Comparison of ENCODE assay signal across 21 cellular contexts in genomic region chr10:52703898-52704297, GRCh38.
DNase-seq lines count a peak whose midpoint lies in the region; ATAC-seq, FAIRE-seq and TF ChIP-seq lines count a peak whose summit lies in the region.
"Had no signal": no experiment of that assay in that cellular context is flagged by ENCODE, and none has a peak within 500 bp of the region (broad histone marks: within the 10 kb centered on the region; RNA-seq: fewer than 3 reads in every experiment).

No MANE protein-coding gene starts in this region.

- TF ChIP-seq EP300 in GM12878 (IDR thresholded peaks at IDR 0.05; ENCODE audit: borderline replicate concordance in 1 of 2, control insufficient read depth in 1 of 2, low read depth in 2 of 2, low read length in 2 of 2) = no peak

- peaks cover 4% of the 10 kb centered on the region; the same call in 1 of the 2 replicates for H3K9me2 ChIP-seq in PC-9 (ENCODE audit: insufficient read depth)

- TF ChIP-seq POLR2A in GM12878 (IDR thresholded peaks at IDR 0.05; ENCODE audit: low read depth, low read length) = no peak

- POLR2A ChIA-PET in PC-9 (lab: Charles Lee; ENCODE audit: unreplicated experiment) (no interaction called here), GM12878 (lab: Charles Lee) (no interaction called here)
- POLR2A ChIA-PET in naive thymus-derived CD4-positive, alpha-beta T cell (lab: Charles Lee) = no interaction called here

- H3K27ac ChIP-seq in PC-9 = peak overlapping the region; percentile 86
- H3K27ac ChIP-seq in GM12878 (ENCODE audit: control insufficient read depth, insufficient read depth) = no peak overlapping the region
- H3K27ac ChIP-seq in naive thymus-derived CD4-positive, alpha-beta T cell (ENCODE audit: low read depth, low read length) = no peak overlapping the region
- H3K27ac ChIP-seq: 22Rv1, hepatocyte, ovary, tibial nerve had no signal

- WGBS in GM12878 (ENCODE audit: insufficient coverage, insufficient replicate concordance, low lambda C conversion rate, missing lambda C conversion rate) = 24% methylated on average over 4 of the region's 4 CpGs

- peak; percentile 50 to 62 for DNase-seq in NOMO-1 (lab: John Stamatoyannopoulos, UW; ENCODE audit: unreplicated experiment in 2 of 2)
- DNase-seq in NOMO-1 treated with dmso at 0.1 percent for 144 hours (lab: John Stamatoyannopoulos, UW; ENCODE audit: unreplicated experiment) = no peak
- DNase-seq in PC-9 = peak in 1 of 2 experiments; percentile 64
- no peak for DNase-seq in GM12878 (ENCODE audit: low read depth, low spot score)
- no peak for DNase-seq in naive thymus-derived CD4-positive, alpha-beta T cell
- no peak for DNase-seq in NCI-H1930 (lab: John Stamatoyannopoulos, UW)
- DNase-seq: activated CD4-positive, alpha-beta T cell treated with anti-CD3 and anti-CD28 coated beads, Interleukin-2, amount 50 U/mL, for 48 hours; activated T-cell treated with anti-CD3 and anti-CD28 coated beads, Interleukin-2, amount 50 U/mL, for 24 hours; CD4-positive, CD25-positive, alpha-beta regulatory T cell; effector CD4-positive, alpha-beta T cell; left colon; NCI-H345; ovary had no signal

- no peak overlapping the region for H3K4me3 Mint-ChIP-seq in naive thymus-derived CD4-positive, alpha-beta T cell
- H3K4me3 Mint-ChIP-seq: activated T-cell treated with anti-CD3 and anti-CD28 coated beads, Interleukin-2, amount 50 U/mL, for 24 hours; CD4-positive, CD25-positive, alpha-beta regulatory T cell had no signal

- H4K20me1 ChIP-seq in PC-9 (ENCODE audit: insufficient read depth) = no peaks in the 10 kb centered on the region
- no peaks in the 10 kb centered on the region for H4K20me1 ChIP-seq in GM12878 (ENCODE audit: control insufficient read depth, insufficient read depth)

- H3K9me3 ChIP-seq in PC-9 (ENCODE audit: insufficient read depth, low read depth) (no peaks in the 10 kb centered on the region), GM12878 (replicated peaks; ENCODE audit: control insufficient read depth, insufficient read depth, low read length) (no peaks in the 10 kb centered on the region)
- H3K9me3 ChIP-seq in naive thymus-derived CD4-positive, alpha-beta T cell (ENCODE audit: control insufficient read depth in 2 of 3, low read length in 3 of 3) = no peaks in the 10 kb centered on the region
- H3K9me3 ChIP-seq: ovary, tibial nerve had no signal

- H3K27me3 ChIP-seq in PC-9 (ENCODE audit: insufficient read depth, low read depth) (no peaks in the 10 kb centered on the region), GM12878 (replicated peaks in 1 of 2; ENCODE audit: control insufficient read depth in 2 of 2, insufficient read depth in 2 of 2, low read length in 1 of 2) (no peaks in the 10 kb centered on the region)
- H3K27me3 ChIP-seq in naive thymus-derived CD4-positive, alpha-beta T cell (ENCODE audit: control insufficient read depth in 2 of 2, insufficient read depth in 2 of 2, low read length in 2 of 2) = no peaks in the 10 kb centered on the region
- H3K27me3 ChIP-seq: hepatocyte, ovary, tibial nerve had no signal

- no peaks in the 10 kb centered on the region for H3K36me3 Mint-ChIP-seq in naive thymus-derived CD4-positive, alpha-beta T cell
- H3K36me3 Mint-ChIP-seq: activated naive CD4-positive, alpha-beta T cell treated with anti-CD3 and anti-CD28 coated beads, Interleukin-2, amount 50 U/mL, for 72 hours; CD4-positive, CD25-positive, alpha-beta regulatory T cell had no signal

- BruUV-seq in PC-9 (replicated peaks; lab: Mats Ljungman, UMichigan) (no TSS peak), GM12878 (replicated peaks; lab: Mats Ljungman, UMichigan) (no TSS peak)

- no peak overlapping the region for H3K27ac Mint-ChIP-seq in naive thymus-derived CD4-positive, alpha-beta T cell
- H3K27ac Mint-ChIP-seq: activated naive CD4-positive, alpha-beta T cell treated with anti-CD3 and anti-CD28 coated beads, Interleukin-2, amount 50 U/mL, for 72 hours; activated T-cell treated with anti-CD3 and anti-CD28 coated beads, Interleukin-2, amount 50 U/mL, for 24 hours; CD4-positive, CD25-positive, alpha-beta regulatory T cell had no signal

- CTCF ChIA-PET in PC-9 (lab: Charles Lee) = no interaction called here
- CTCF ChIA-PET in GM12878 (lab: Yijun Ruan, JAX) = no interaction called here
- CTCF ChIA-PET in naive thymus-derived CD4-positive, alpha-beta T cell (lab: Charles Lee) = no interaction called here

- no peak for FAIRE-seq in GM12878 (lab: Jason Lieb, UNC)
- FAIRE-seq: bronchial epithelial cell, TTC549 had no signal

- peaks cover 0 to 4% (median 0%) of the 10 kb centered on the region in 11 donors for H3K9me3 Mint-ChIP-seq in naive thymus-derived CD4-positive, alpha-beta T cell
- H3K9me3 Mint-ChIP-seq: activated naive CD4-positive, alpha-beta T cell treated with anti-CD3 and anti-CD28 coated beads, Interleukin-2, amount 50 U/mL, for 72 hours had no signal

- no peaks in the 10 kb centered on the region for H3K27me3 Mint-ChIP-seq in naive thymus-derived CD4-positive, alpha-beta T cell
- H3K27me3 Mint-ChIP-seq: activated T-cell treated with anti-CD3 and anti-CD28 coated beads, Interleukin-2, amount 50 U/mL, for 24 hours; CD4-positive, CD25-positive, alpha-beta regulatory T cell had no signal

- TF ChIP-seq RAD21 in GM12878 (IDR thresholded peaks at IDR 0.05; ENCODE audit: insufficient read depth, low read depth, low read length) = no peak

- H3K36me3 ChIP-seq in PC-9 (ENCODE audit: low read depth) (no peaks in the 10 kb centered on the region), GM12878 (ENCODE audit: control insufficient read depth in 2 of 2, insufficient read depth in 2 of 2, low read length in 1 of 2) (no peaks in the 10 kb centered on the region)
- H3K36me3 ChIP-seq in naive thymus-derived CD4-positive, alpha-beta T cell (ENCODE audit: control insufficient read depth in 2 of 3, insufficient read depth in 3 of 3, low read length in 3 of 3) = no peaks in the 10 kb centered on the region
- H3K36me3 ChIP-seq: ovary, tibial nerve had no signal

- no peak for ATAC-seq in GM12878
- no peak for ATAC-seq in HG03039 (IDR thresholded peaks at IDR 0.05; ENCODE audit: unreplicated experiment)
- no peak for ATAC-seq in naive thymus-derived CD4-positive, alpha-beta T cell
- ATAC-seq in GM21717 (IDR thresholded peaks at IDR 0.05; ENCODE audit: unreplicated experiment) = no peak
- ATAC-seq: activated naive CD4-positive, alpha-beta T cell treated with anti-CD3 and anti-CD28 coated beads, Interleukin-2, amount 50 U/mL, for 72 hours; left colon had no signal

- H3K4me2 ChIP-seq in PC-9 = peak overlapping the region; percentile 75
- no peak overlapping the region for H3K4me2 ChIP-seq in GM12878 (ENCODE audit: control insufficient read depth, insufficient read depth)
- H3K4me2 ChIP-seq: hepatocyte had no signal

- H3F3A ChIP-seq in PC-9 (ENCODE audit: insufficient read depth, low read depth) = peaks cover 17% of the 10 kb centered on the region

- TF ChIP-seq CTCF in PC-9 (conservative IDR thresholded peaks at IDR 0.05) (no peak), GM12878 (IDR thresholded peaks at IDR 0.05 in 2 of 3, conservative IDR thresholded peaks at IDR 0.05 in 1 of 3; ENCODE audit: control insufficient read depth in 2 of 3, extremely low read depth in 1 of 3, insufficient read depth in 1 of 3, low read depth in 3 of 3, low read length in 3 of 3) (no peak)

- intact Hi-C loops in PC-9 (cut with micrococcal nuclease; ENCODE audit: unreplicated experiment) = no loop called here
- intact Hi-C loops in GM12878 (cut with micrococcal nuclease; ENCODE audit: unreplicated experiment) = no loop called here
- intact Hi-C loops in naive thymus-derived CD4-positive, alpha-beta T cell (cut with micrococcal nuclease) = no loop called here

- SMC1A ChIA-PET in GM12878 (lab: Charles Lee; ENCODE audit: uncharacterized antibody, unreplicated experiment) = no interaction called here

- in situ Hi-C loops in GM12878 (cut with MboI) = no loop called here

- H3K4me1 ChIP-seq in PC-9 (replicated peaks; ENCODE audit: insufficient read depth) (peaks cover 19% of the 10 kb centered on the region), GM12878 (ENCODE audit: control insufficient read depth, insufficient read depth, low read length) (no peaks in the 10 kb centered on the region)
- no peaks in the 10 kb centered on the region for H3K4me1 ChIP-seq in naive thymus-derived CD4-positive, alpha-beta T cell (ENCODE audit: control insufficient read depth in 2 of 2, insufficient read depth in 2 of 2, low read length in 2 of 2)

- H3K4me3 ChIP-seq in PC-9 (peak overlapping the region; percentile 50), GM12878 (no peak overlapping the region)
- H3K4me3 ChIP-seq in naive thymus-derived CD4-positive, alpha-beta T cell (ENCODE audit: low read length) = no peak overlapping the region
- H3K4me3 ChIP-seq: hepatocyte, ovary, tibial nerve had no signal

- H3K79me2 ChIP-seq in PC-9 (ENCODE audit: low read depth) = no peaks in the 10 kb centered on the region
- no peaks in the 10 kb centered on the region for H3K79me2 ChIP-seq in GM12878 (ENCODE audit: control insufficient read depth, insufficient read depth, low read length)
- H3K79me2 ChIP-seq: hepatocyte had no signal

- H3K4me1 Mint-ChIP-seq in naive thymus-derived CD4-positive, alpha-beta T cell = no peaks in the 10 kb centered on the region
- H3K4me1 Mint-ChIP-seq: CD4-positive, CD25-positive, alpha-beta regulatory T cell had no signal

- H3K9ac ChIP-seq in GM12878 (ENCODE audit: control insufficient read depth, insufficient read depth, low read length) = no peak overlapping the region

- RAD21 ChIA-PET in GM12878 (lab: Charles Lee; ENCODE audit: unreplicated experiment) = no interaction called here

- H2AFZ ChIP-seq in PC-9 (peak overlapping the region; percentile 80), GM12878 (ENCODE audit: control insufficient read depth, low read depth, low read length) (no peak overlapping the region)
- H2AFZ ChIP-seq: hepatocyte had no signal

TF ChIP-seq in GM12878, 131 proteins besides CTCF, POLR2A, EP300 and RAD21:
- peak; percentile 75 for TF ChIP-seq RUNX3 (IDR thresholded peaks at IDR 0.05; ENCODE audit: low read length)
- TF ChIP-seq, protein P1, sequence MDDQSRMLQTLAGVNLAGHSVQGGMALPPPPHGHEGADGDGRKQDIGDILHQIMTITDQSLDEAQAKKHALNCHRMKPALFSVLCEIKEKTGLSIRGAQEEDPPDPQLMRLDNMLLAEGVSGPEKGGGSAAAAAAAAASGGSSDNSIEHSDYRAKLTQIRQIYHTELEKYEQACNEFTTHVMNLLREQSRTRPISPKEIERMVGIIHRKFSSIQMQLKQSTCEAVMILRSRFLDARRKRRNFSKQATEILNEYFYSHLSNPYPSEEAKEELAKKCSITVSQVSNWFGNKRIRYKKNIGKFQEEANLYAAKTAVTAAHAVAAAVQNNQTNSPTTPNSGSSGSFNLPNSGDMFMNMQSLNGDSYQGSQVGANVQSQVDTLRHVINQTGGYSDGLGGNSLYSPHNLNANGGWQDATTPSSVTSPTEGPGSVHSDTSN (IDR thresholded peaks at IDR 0.05; ENCODE audit: insufficient replicate concordance, low read depth, low read length) = no peak

Comparison
In these comparisons a context has a peak if more than half of its experiments do, and no peak if none do; other contexts are left out.
1. DNase-seq: peak in NOMO-1 (2 of 2); none in NOMO-1 treated with dmso at 0.1 percent for 144 hours (single experiment), GM12878 (single experiment), naive thymus-derived CD4-positive, alpha-beta T cell (0 of 9) and NCI-H1930 (0 of 2).